8 cellular contexts compared by ENCODE assay signal in genomic region chr6:42217523-42218367, GRCh38. TPM values are rescaled to one million over a fixed set of nuclear protein-coding genes. Genes with fewer than 3 reads are reported as not detected.
DNase-seq lines count a peak whose midpoint lies in the region; ATAC-seq and TF ChIP-seq lines count a peak whose summit lies in the region.

TSS of gene MRPS10 (minus strand) at chr6:42217861. CDS start at chr6:42217849, 12 bp downstream.

- intact Hi-C loops in mucosa of descending colon (cut with DNase I, micrococcal nuclease): no loop called here

- no peaks in the 10 kb centered on the region for H3K9me3 ChIP-seq in mucosa of descending colon

- no peaks in the 10 kb centered on the region for H3K9me3 Mint-ChIP-seq in IgD-negative memory B cell

- ATAC-seq in GM21529 (IDR thresholded peaks at IDR 0.05; ENCODE audit: unreplicated experiment) (peak; percentile 93), mucosa of descending colon (peak; percentile 100)

- H3K27ac Mint-ChIP-seq in IgD-negative memory B cell: peak within 1 kb of the TSS; percentile 95 to 96 (median 96)

- TF ChIP-seq CTCF in mucosa of descending colon (IDR thresholded peaks at IDR 0.05): no peak

- peak within 1 kb of the TSS; percentile 56 for H3K4me3 ChIP-seq in mucosa of descending colon

- peak within 1 kb of the TSS; percentile 75 for H3K27ac ChIP-seq in epithelial cell of prostate

- no peaks in the 10 kb centered on the region for H3K36me3 ChIP-seq in mucosa of descending colon (ENCODE audit: low read depth)

- no peaks in the 10 kb centered on the region for H3K27me3 Mint-ChIP-seq in IgD-negative memory B cell

- peak within 1 kb of the TSS; percentile 96 to 100 (median 98) for H3K4me3 Mint-ChIP-seq in IgD-negative memory B cell

- H3K4me1 Mint-ChIP-seq in IgD-negative memory B cell: peaks cover 11 to 19% (median 14%) of the 10 kb centered on the region in 3 donors

- peaks cover 4% of the 10 kb centered on the region for H3K36me3 Mint-ChIP-seq in IgD-negative memory B cell

- peaks cover 12% of the 10 kb centered on the region for H3K4me1 ChIP-seq in mucosa of descending colon (ENCODE audit: low read depth)

- peak; percentile 96 for DNase-seq in DMS 273 treated with DMSO at 0.1 percent for 48 hours (lab: John Stamatoyannopoulos, UW)
- DNase-seq in OCI-M2 (lab: John Stamatoyannopoulos, UW; ENCODE audit: unreplicated experiment): peak; percentile 71
- peak; percentile 84 for DNase-seq in activated T-cell treated with anti-CD3 and anti-CD28 coated beads for 4 hours
- peak; percentile 81 for DNase-seq in epithelial cell of prostate (ENCODE audit: low read depth, low spot score)
- peak; percentile 92 to 94 (median 93) for DNase-seq in mucosa of descending colon
- DNase-seq in stimulated activated CD8-positive, alpha-beta memory T cell treated with anti-CD3 and anti-CD28 coated beads, Interleukin-4, amount 100 ng/mL, for 24 hours (ENCODE audit: low read depth): peak; percentile 81

RNA-seq across cellular contexts. Expression of gene MRPS10, which starts in this region (rescaled TPM):
- polyA plus RNA-seq in IgD-negative memory B cell: 44.8 TPM
- 10 to 100 TPM; 22.2 to 31.7 (median 31.5) TPM for total RNA-seq in mucosa of descending colon

Comparison
In these comparisons a context has a peak if more than half of its experiments do, and no peak if none do; other contexts are left out.
1. Peak in every context shown above with its lines: DNase-seq, ATAC-seq, H3K4me3 ChIP-seq and H3K27ac ChIP-seq.